ENCODE assay signal across 9 cellular contexts in genomic region chr20:57596998-57597939, GRCh38. TPM values are rescaled to one million over a fixed set of nuclear protein-coding genes. Genes with fewer than 3 reads are reported as not detected.
DNase-seq lines count a peak whose midpoint lies in the region; ATAC-seq lines count a peak whose summit lies in the region.
"Had no signal": no experiment of that assay in that cellular context is flagged by ENCODE, and none has a peak within 500 bp of the region (broad histone marks: within the 10 kb centered on the region; RNA-seq: fewer than 3 reads in every experiment).

No MANE protein-coding gene starts in this region.

- ATAC-seq in GM21529 (IDR thresholded peaks at IDR 0.05; ENCODE audit: unreplicated experiment) = no peak

- H3K27me3 ChIP-seq in duodenal mucosa (ENCODE audit: control insufficient read depth in 1 of 2, insufficient read depth in 2 of 2, low read length in 2 of 2) = no peaks in the 10 kb centered on the region

- no peak overlapping the region for H3K27ac ChIP-seq in duodenal mucosa (ENCODE audit: low read depth, low read length)

- no peaks in the 10 kb centered on the region for H3K9me3 ChIP-seq in duodenal mucosa (ENCODE audit: control insufficient read depth in 1 of 2, low read length in 2 of 2)

- H3K4me3 ChIP-seq in duodenal mucosa (ENCODE audit: low read depth in 1 of 2, low read length in 2 of 2) = no peak overlapping the region

- peak overlapping the region; percentile 6 to 28 for H3K9ac ChIP-seq in duodenal mucosa (ENCODE audit: low read depth in 1 of 2, low read length in 2 of 2)

- H3K4me1 ChIP-seq in duodenal mucosa (ENCODE audit: control insufficient read depth in 1 of 2, insufficient read depth in 2 of 2, low read length in 2 of 2) = peaks cover 20 to 33% of the 10 kb centered on the region in 2 donors

- DNase-seq in COLO668 (lab: John Stamatoyannopoulos, UW; ENCODE audit: unreplicated experiment) (peak; percentile 61), H4 (ENCODE audit: low spot score) (peak; percentile 36), NCI-H345 (lab: John Stamatoyannopoulos, UW) (peak; percentile 65), medulla oblongata (ENCODE audit: extremely low spot score) (peak; percentile 59)
- peak; percentile 69 to 73 for DNase-seq in activated CD4-positive, alpha-beta T cell treated with anti-CD3 and anti-CD28 coated beads, Interleukin-2, amount 50 U/mL, for 48 hours
- DNase-seq in stimulated activated CD8-positive, alpha-beta memory T cell treated with anti-CD3 and anti-CD28 coated beads, Interleukin-2, amount 100 ng/mL, for 1 hour (ENCODE audit: low read depth in 2 of 2) = peak; percentile 57 to 60

- no peaks in the 10 kb centered on the region for H3K36me3 ChIP-seq in duodenal mucosa (ENCODE audit: control insufficient read depth in 1 of 2, insufficient read depth in 2 of 2, low read length in 2 of 2)

RNA-seq across cellular contexts. Expression of gene ZBP1, which starts 23.0 kb away (rescaled TPM):
- total RNA-seq in H4 (2014; rRNA removed; shearing (Covaris generic)) = not detected in 2 replicates

RNA-seq across cellular contexts. Expression of gene PCK1, which starts 36.4 kb away (rescaled TPM):
- 0.08 TPM in 1 of 2 replicates, not detected in the other for total RNA-seq in H4 (2014; rRNA removed; shearing (Covaris generic))
- total RNA-seq: T-helper 1 cell treated with Interleukin-12 subunit alpha and Interleukin-12 subunit beta and Interleukin-4 antibody, amounts not matched to agents 30 ng/mL and 1 ng/mL, for 36 hours had no signal
